Comparison of ENCODE assay signal across 7 cellular contexts in the genomic region with DNA sequence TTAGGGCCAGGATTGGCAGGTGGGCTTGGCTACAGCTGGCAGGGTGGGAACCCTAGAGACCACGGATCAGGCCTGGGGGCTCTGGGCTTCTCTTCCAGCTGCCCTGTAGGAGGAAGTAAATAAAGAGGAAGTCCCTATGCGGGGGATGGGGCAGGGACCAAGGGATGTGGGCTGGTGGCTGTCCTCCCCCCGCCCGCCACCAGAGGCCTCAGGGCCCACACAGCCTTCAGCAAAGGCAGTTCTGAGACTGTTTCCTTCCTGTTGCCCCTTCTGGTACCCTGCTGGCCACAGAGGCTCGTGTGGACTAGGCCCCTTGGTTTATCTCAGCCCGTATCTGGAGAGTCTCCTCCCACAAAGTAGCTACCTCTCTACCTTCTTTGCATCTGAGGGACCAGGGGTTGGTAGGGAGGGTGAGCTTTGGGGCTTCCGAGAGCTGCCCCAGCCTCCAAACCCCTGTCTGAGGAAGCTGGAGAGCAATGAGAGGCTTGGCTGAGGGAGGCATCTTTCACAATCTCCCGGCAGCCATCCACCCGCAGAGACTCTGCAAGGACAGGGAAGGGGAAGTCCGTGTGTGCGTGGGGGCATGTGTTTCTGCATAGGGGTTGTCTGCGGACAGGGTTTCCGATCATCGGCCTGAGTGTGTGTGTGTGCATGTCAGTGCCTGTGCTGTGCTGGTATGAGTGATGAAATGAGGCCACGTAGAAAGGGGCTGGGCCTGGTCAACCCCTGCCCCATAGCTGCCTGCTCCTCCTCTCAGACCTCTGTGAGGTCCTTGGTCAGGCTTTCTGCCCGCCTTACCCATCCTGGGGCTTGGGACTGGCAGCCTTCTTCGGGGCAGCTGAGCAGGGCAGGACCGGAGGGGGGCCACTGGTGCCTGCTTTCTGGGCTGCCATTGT. TPM values are rescaled to one million over a fixed set of nuclear protein-coding genes. Genes with fewer than 3 reads are reported as not detected.
DNase-seq lines count a peak whose midpoint lies in the region; ATAC-seq and TF ChIP-seq lines count a peak whose summit lies in the region.

No MANE protein-coding gene starts in this region.

- H3K4me1 ChIP-seq in esophagus (ENCODE audit: control insufficient read depth in 2 of 2, insufficient read depth in 2 of 2, low read length in 1 of 2) (peaks cover 3 to 25% of the 10 kb centered on the region in 2 donors), stomach smooth muscle (ENCODE audit: control insufficient read depth, insufficient read depth, low read length) (peaks cover 4% of the 10 kb centered on the region)

- H3K4me3 ChIP-seq in esophagus (ENCODE audit: low read depth in 1 of 2, low read length in 2 of 2) (no peak overlapping the region), stomach smooth muscle (ENCODE audit: low read length in 2 of 2) (no peak overlapping the region)

- H3K27ac Mint-ChIP-seq in natural killer cell = peak overlapping the region; percentile 99

- peak overlapping the region; percentile 66 to 78 for H3K27ac ChIP-seq in esophagus (ENCODE audit: low read depth in 2 of 2, low read length in 1 of 2)
- H3K27ac ChIP-seq in stomach smooth muscle (ENCODE audit: low read length) = peak overlapping the region; percentile 18

- H3K36me3 Mint-ChIP-seq in natural killer cell = no peaks in the 10 kb centered on the region

- H3K4me3 Mint-ChIP-seq in natural killer cell = peak overlapping the region; percentile 87

- peak; percentile 41 for ATAC-seq in GM18499 (IDR thresholded peaks at IDR 0.05; ENCODE audit: insufficient read depth, unreplicated experiment)
- ATAC-seq in HG02610 (IDR thresholded peaks at IDR 0.05; ENCODE audit: unreplicated experiment) = peak; percentile 40
- ATAC-seq in natural killer cell = peak; percentile 65 to 84 (median 77)

- H3K27me3 Mint-ChIP-seq in natural killer cell (ENCODE audit: low read depth in 2 of 2) = no peaks in the 10 kb centered on the region

- WGBS in esophagus, 2 donors = 31 to 45% methylated on average over 18 of the region's 18 CpGs

- H3K9ac ChIP-seq in stomach smooth muscle (ENCODE audit: low read length in 2 of 2) = peak overlapping the region in 1 of 2 donors; percentile 20

- DNase-seq in NCI-H82 (lab: John Stamatoyannopoulos, UW) = peak; percentile 86
- DNase-seq in activated CD8-positive, alpha-beta memory T cell treated with anti-CD3 and anti-CD28 coated beads, Interleukin-2, amount 50 U/mL, for 1 hour (ENCODE audit: extremely low read depth) = peak; percentile 43
- DNase-seq in natural killer cell = peak; percentile 78

- H3K9me3 ChIP-seq in esophagus (ENCODE audit: control insufficient read depth in 2 of 2, insufficient read depth in 1 of 2, low read depth in 1 of 2, low read length in 1 of 2) (no peaks in the 10 kb centered on the region), stomach smooth muscle (ENCODE audit: control insufficient read depth in 2 of 2, low read length in 2 of 2) (no peaks in the 10 kb centered on the region)

- TF ChIP-seq CTCF in natural killer cell (IDR thresholded peaks at IDR 0.05) = peak; percentile 52

- H3K36me3 ChIP-seq in esophagus (ENCODE audit: control insufficient read depth in 2 of 2, insufficient read depth in 2 of 2, low read length in 1 of 2) (no peaks in the 10 kb centered on the region), stomach smooth muscle (ENCODE audit: control insufficient read depth in 2 of 2, insufficient read depth in 2 of 2, low read length in 2 of 2) (no peaks in the 10 kb centered on the region)

- H3K4me1 Mint-ChIP-seq in natural killer cell = peaks cover 79 to 84% of the 10 kb centered on the region in 2 donors

- no peaks in the 10 kb centered on the region for H3K9me3 Mint-ChIP-seq in natural killer cell

- no peaks in the 10 kb centered on the region for H3K27me3 ChIP-seq in esophagus (ENCODE audit: control insufficient read depth in 1 of 2, insufficient read depth in 2 of 2, low read length in 2 of 2)
- H3K27me3 ChIP-seq in stomach smooth muscle (ENCODE audit: control insufficient read depth in 1 of 2, insufficient read depth in 2 of 2, low read length in 2 of 2) = no peaks in the 10 kb centered on the region

- intact Hi-C loops in natural killer cell (cut with micrococcal nuclease) = loop anchor here (1.0 to 10.0 kb wide), 5 partner anchors 12 to 427 kb away; partner anchors contain the start of genes ARID1A, PDIK1L and PIGV

RNA-seq across cellular contexts. Expression of gene RPS6KA1, which starts 12.5 kb away (rescaled TPM):
- 10 to 100 TPM in 1 of 2 donors, 1 to 10 TPM in 1; 9.6 to 15.0 TPM for polyA plus RNA-seq in esophagus
- total RNA-seq in natural killer cell = 100 to 1,000 TPM; 191 to 226 (median 215) TPM
